ENCODE assay signal across 16 cellular contexts in the genomic region with DNA sequence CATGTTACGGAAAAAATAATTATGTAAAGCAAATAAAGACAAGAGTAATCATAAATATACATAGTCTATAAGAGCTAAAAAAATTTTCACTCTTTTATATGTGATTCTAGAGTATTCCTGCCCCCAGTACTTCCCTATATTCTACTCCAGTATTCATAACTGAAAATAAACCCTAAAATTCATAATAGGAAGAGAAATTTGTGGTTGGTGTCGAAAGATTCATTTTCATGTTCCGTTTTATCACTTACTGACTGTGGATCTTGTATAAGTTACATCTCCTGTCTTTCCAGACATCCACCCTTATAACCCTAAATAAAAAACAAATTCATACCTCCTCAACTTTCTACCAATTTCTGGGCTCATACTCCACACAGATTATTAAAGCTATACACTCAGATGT. TPM values are rescaled to one million over a fixed set of nuclear protein-coding genes. Genes with fewer than 3 reads are reported as not detected.
A peak's percentile ranks its signal among the peaks of the same experiment; 100 is the strongest.
DNase-seq lines count a peak whose midpoint lies in the region; ATAC-seq and TF ChIP-seq lines count a peak whose summit lies in the region.
"Had no signal": no experiment of that assay in that cellular context is flagged by ENCODE, and none has a peak within 500 bp of the region (broad histone marks: within the 10 kb centered on the region; RNA-seq: fewer than 3 reads in every experiment).

No MANE protein-coding gene starts in this region.

- no TSS peak for BruUV-seq in Caco-2 (replicated peaks; lab: Mats Ljungman, UMichigan)

- TF ChIP-seq CTCF in NB4 (IDR thresholded peaks at IDR 0.05; ENCODE audit: low read depth, low read length): no peak
- no peak for TF ChIP-seq CTCF in lower leg skin (IDR thresholded peaks at IDR 0.05)
- TF ChIP-seq CTCF in Caco-2 (IDR thresholded peaks at IDR 0.05; ENCODE audit: insufficient read depth in 1 of 2, low read depth in 1 of 2, low read length in 1 of 2, severe bottlenecking in 1 of 2, unreplicated experiment in 1 of 2): no peak

- no peak for ATAC-seq in activated T-cell treated with anti-CD3 and anti-CD28 coated beads, Interleukin-2, amount 50 U/mL, for 4 hours
- no peak for ATAC-seq in activated naive CD8-positive, alpha-beta T cell treated with anti-CD3 and anti-CD28 coated beads, Interleukin-2, amount 10 ng/mL, durations not matched to agents 7 days and 5 days (ENCODE audit: low read depth)
- peak in 1 of 2 donors; percentile 30 for ATAC-seq in stimulated activated naive B cell treated with anti-CD40 and anti-IgM and Interleukin-4, amounts not matched to agents 10 μg/mL and 1 μg/mL and 100 μg/mL, for 72 hours (replicated peaks)
- ATAC-seq in HG03378 (IDR thresholded peaks at IDR 0.05; ENCODE audit: unreplicated experiment): no peak
- ATAC-seq: HCT116, Panc1 had no signal

- H3K9me3 Mint-ChIP-seq in activated T-cell treated with anti-CD3 and anti-CD28 coated beads, Interleukin-2, amount 50 U/mL, for 4 hours: no peaks in the 10 kb centered on the region
- peaks cover 3% of the 10 kb centered on the region for H3K9me3 Mint-ChIP-seq in activated naive CD8-positive, alpha-beta T cell treated with anti-CD3 and anti-CD28 coated beads, Interleukin-2, amount 10 ng/mL, durations not matched to agents 7 days and 5 days
- H3K9me3 Mint-ChIP-seq in stimulated activated naive B cell treated with anti-CD40 and anti-IgM and Interleukin-4, amounts not matched to agents 10 μg/mL and 1 μg/mL and 100 μg/mL, for 72 hours: peaks cover 5% of the 10 kb centered on the region in 2 donors
- no peaks in the 10 kb centered on the region for H3K9me3 Mint-ChIP-seq in Caco-2 (ENCODE audit: unreplicated experiment)

- no peaks in the 10 kb centered on the region for H3K9me3 ChIP-seq in Caco-2
- H3K9me3 ChIP-seq: sigmoid colon, stomach had no signal

- 90 to 91% methylated on average over 3 of the region's 3 CpGs for WGBS in lower leg skin, 2 donors

- no peaks in the 10 kb centered on the region for H3K36me3 ChIP-seq in Caco-2 (ENCODE audit: control insufficient read depth, insufficient read depth, low read length)
- H3K36me3 ChIP-seq: sigmoid colon, stomach had no signal

- TF ChIP-seq POLR2A in NB4 (IDR thresholded peaks at IDR 0.05; ENCODE audit: extremely low read depth, insufficient read length) (no peak), lower leg skin (IDR thresholded peaks at IDR 0.05) (no peak)

- intact Hi-C loops in lower leg skin (cut with DNase I; ENCODE audit: low total_unique reads) (no loop called here), Caco-2 (cut with micrococcal nuclease; ENCODE audit: unreplicated experiment) (no loop called here)

- CTCF ChIA-PET in Caco-2 (lab: Charles Lee): no interaction called here

- H3K4me3 Mint-ChIP-seq in activated T-cell treated with anti-CD3 and anti-CD28 coated beads, Interleukin-2, amount 50 U/mL, for 4 hours: peak overlapping the region; percentile 43
- peak overlapping the region; percentile 5 for H3K4me3 Mint-ChIP-seq in activated naive CD8-positive, alpha-beta T cell treated with anti-CD3 and anti-CD28 coated beads, Interleukin-2, amount 10 ng/mL, durations not matched to agents 7 days and 5 days
- peak overlapping the region; percentile 41 to 44 for H3K4me3 Mint-ChIP-seq in stimulated activated naive B cell treated with anti-CD40 and anti-IgM and Interleukin-4, amounts not matched to agents 10 μg/mL and 1 μg/mL and 100 μg/mL, for 72 hours
- no peak overlapping the region for H3K4me3 Mint-ChIP-seq in Caco-2 (ENCODE audit: unreplicated experiment)

- no peaks in the 10 kb centered on the region for H3K4me1 ChIP-seq in Caco-2

- H3K4me3 ChIP-seq in NB4 (ENCODE audit: low read depth, low read length): no peak overlapping the region
- H3K4me3 ChIP-seq in lower leg skin (ENCODE audit: low read depth, poor library complexity, severe bottlenecking): no peak overlapping the region
- H3K4me3 ChIP-seq in Caco-2 (ENCODE audit: low read depth, low read length): no peak overlapping the region
- H3K4me3 ChIP-seq: sigmoid colon, stomach had no signal

- H3K27ac Mint-ChIP-seq in activated naive CD8-positive, alpha-beta T cell treated with anti-CD3 and anti-CD28 coated beads, Interleukin-2, amount 10 ng/mL, durations not matched to agents 7 days and 5 days: peak overlapping the region; percentile 4
- H3K27ac Mint-ChIP-seq in stimulated activated naive B cell treated with anti-CD40 and anti-IgM and Interleukin-4, amounts not matched to agents 10 μg/mL and 1 μg/mL and 100 μg/mL, for 72 hours: peak overlapping the region; percentile 48
- H3K27ac Mint-ChIP-seq in Caco-2 (ENCODE audit: unreplicated experiment): no peak overlapping the region

- no peak for DNase-seq in activated T-cell treated with anti-CD3 and anti-CD28 coated beads, Interleukin-2, amount 50 U/mL, for 4 hours
- no peak for DNase-seq in activated T-cell treated with anti-CD3 and anti-CD28 coated beads, Interleukin-2, amount 50 U/mL, for 48 hours
- DNase-seq in NB4 (ENCODE audit: low read depth) (peak; percentile 55), lower leg skin (ENCODE audit: low spot score in 2 of 2) (no peak), Caco-2 (no peak)
- no peak for DNase-seq in activated naive CD8-positive, alpha-beta T cell treated with anti-CD3 and anti-CD28 coated beads, Interleukin-2, amount 10 ng/mL, durations not matched to agents 7 days and 5 days
- DNase-seq in stimulated activated naive B cell treated with anti-CD40 and anti-IgM and Interleukin-4, amounts not matched to agents 10 μg/mL and 1 μg/mL and 100 μg/mL, for 72 hours: no peak
- DNase-seq: activated CD4-positive, alpha-beta T cell treated with anti-CD3 and anti-CD28 coated beads for 48 hours; KG1; NCI-H524; nucleus accumbens; sigmoid colon; stomach had no signal

- H3K27me3 Mint-ChIP-seq in activated T-cell treated with anti-CD3 and anti-CD28 coated beads, Interleukin-2, amount 50 U/mL, for 4 hours (ENCODE audit: low read depth): no peaks in the 10 kb centered on the region
- no peaks in the 10 kb centered on the region for H3K27me3 Mint-ChIP-seq in activated naive CD8-positive, alpha-beta T cell treated with anti-CD3 and anti-CD28 coated beads, Interleukin-2, amount 10 ng/mL, durations not matched to agents 7 days and 5 days
- H3K27me3 Mint-ChIP-seq in stimulated activated naive B cell treated with anti-CD40 and anti-IgM and Interleukin-4, amounts not matched to agents 10 μg/mL and 1 μg/mL and 100 μg/mL, for 72 hours: no peaks in the 10 kb centered on the region
- no peaks in the 10 kb centered on the region for H3K27me3 Mint-ChIP-seq in Caco-2 (ENCODE audit: insufficient read depth, unreplicated experiment)

- H3K27me3 ChIP-seq in Caco-2 (replicated peaks; ENCODE audit: control insufficient read depth, insufficient read depth, low read length): no peaks in the 10 kb centered on the region
- H3K27me3 ChIP-seq: sigmoid colon, stomach had no signal

- POLR2A ChIA-PET in activated naive CD8-positive, alpha-beta T cell treated with anti-CD3 and anti-CD28 coated beads, Interleukin-2, amount 10 ng/mL, durations not matched to agents 7 days and 5 days (lab: Charles Lee): interaction anchor here (1.7 kb wide), 1 partner anchor 16 kb away, joined by 10 read pairs; a partner anchor contains a TSS
- POLR2A ChIA-PET in Caco-2 (lab: Charles Lee): no interaction called here

- peaks cover 71% of the 10 kb centered on the region for H3K4me1 Mint-ChIP-seq in activated T-cell treated with anti-CD3 and anti-CD28 coated beads, Interleukin-2, amount 50 U/mL, for 4 hours (ENCODE audit: low read depth)
- H3K4me1 Mint-ChIP-seq in activated naive CD8-positive, alpha-beta T cell treated with anti-CD3 and anti-CD28 coated beads, Interleukin-2, amount 10 ng/mL, durations not matched to agents 7 days and 5 days: peaks cover 55% of the 10 kb centered on the region
- H3K4me1 Mint-ChIP-seq in stimulated activated naive B cell treated with anti-CD40 and anti-IgM and Interleukin-4, amounts not matched to agents 10 μg/mL and 1 μg/mL and 100 μg/mL, for 72 hours: peaks cover 32 to 60% of the 10 kb centered on the region in 2 donors
- H3K4me1 Mint-ChIP-seq in Caco-2 (ENCODE audit: low read depth, unreplicated experiment): no peaks in the 10 kb centered on the region

- H3K36me3 Mint-ChIP-seq in activated T-cell treated with anti-CD3 and anti-CD28 coated beads, Interleukin-2, amount 50 U/mL, for 4 hours (ENCODE audit: insufficient read depth): peaks cover 4% of the 10 kb centered on the region
- peaks cover 36% of the 10 kb centered on the region for H3K36me3 Mint-ChIP-seq in activated naive CD8-positive, alpha-beta T cell treated with anti-CD3 and anti-CD28 coated beads, Interleukin-2, amount 10 ng/mL, durations not matched to agents 7 days and 5 days
- peaks cover 17 to 19% of the 10 kb centered on the region in 2 donors for H3K36me3 Mint-ChIP-seq in stimulated activated naive B cell treated with anti-CD40 and anti-IgM and Interleukin-4, amounts not matched to agents 10 μg/mL and 1 μg/mL and 100 μg/mL, for 72 hours
- no peaks in the 10 kb centered on the region for H3K36me3 Mint-ChIP-seq in Caco-2 (ENCODE audit: insufficient read depth, unreplicated experiment)

RNA-seq across cellular contexts. Expression of a gene that starts 16.0 kb away (rescaled TPM):
- total RNA-seq in activated T-cell treated with anti-CD3 and anti-CD28 coated beads, Interleukin-2, amount 50 U/mL, for 4 hours: 100 to 1,000 TPM; 343 to 376 (median 347) TPM
- total RNA-seq in activated naive CD8-positive, alpha-beta T cell treated with anti-CD3 and anti-CD28 coated beads, Interleukin-2, amount 10 ng/mL, durations not matched to agents 7 days and 5 days: 100 to 1,000 TPM; 446 to 447 TPM
- total RNA-seq in lower leg skin: 100 to 1,000 TPM; 152 to 286 (median 228) TPM
- total RNA-seq in Caco-2 (2022): 67.1 and 68.6 TPM in 2 replicates
